ENCODE assay signal across 8 cellular contexts in genomic region chr1:27436204-27437159, GRCh38. TPM values are rescaled to one million over a fixed set of nuclear protein-coding genes. Genes with fewer than 3 reads are reported as not detected.
A peak's percentile ranks its signal among the peaks of the same experiment; 100 is the strongest.
DNase-seq lines count a peak whose midpoint lies in the region; ATAC-seq and TF ChIP-seq lines count a peak whose summit lies in the region.

No MANE protein-coding gene starts in this region.

- H3K9me3 ChIP-seq in H9 (ENCODE audit: control insufficient read depth, low read depth, low read length), result no peaks in the 10 kb centered on the region
- H3K9me3 ChIP-seq in T-helper 17 cell (ENCODE audit: control insufficient read depth, low read length, poor library complexity, severe bottlenecking), result no peaks in the 10 kb centered on the region

- peaks cover 6% of the 10 kb centered on the region for H3K79me1 ChIP-seq in H9 (ENCODE audit: insufficient read depth, low read depth, low read length, poor library complexity, severe bottlenecking)

- no peak overlapping the region for H3K18ac ChIP-seq in H9 (ENCODE audit: insufficient read length, low read depth, low read length)

- ATAC-seq in T-helper 17 cell (peak; percentile 93), GM19023 (IDR thresholded peaks at IDR 0.05; ENCODE audit: unreplicated experiment) (no peak), HG03097 (IDR thresholded peaks at IDR 0.05; ENCODE audit: low FRiP score, unreplicated experiment) (no peak)

- H3K27ac ChIP-seq in H9 (ENCODE audit: insufficient read length, low read depth, low read length), result no peak overlapping the region

- no peak overlapping the region for H2BK120ac ChIP-seq in H9 (ENCODE audit: low read depth, low read length, poor library complexity, severe bottlenecking)

- DNase-seq in ACHN, result peak; percentile 8
- no peak for DNase-seq in H9
- no peak for DNase-seq in T-helper 17 cell
- peak; percentile 58 for DNase-seq in fibroblast of gingiva (ENCODE audit: low read depth)
- DNase-seq in pons (ENCODE audit: low spot score), result peak; percentile 66
- DNase-seq in DMS 273 treated with DMSO at 0.1 percent for 48 hours (lab: John Stamatoyannopoulos, UW), result no peak

- in situ Hi-C loops in ACHN (cut with HindIII; ENCODE audit: low pct_ligation_motif_present, low pct_unique_long_range_greater_than_20kb, low sequenced_read_pairs), result no loop called here

- no peak overlapping the region for H3T11ph ChIP-seq in H9 (ENCODE audit: low read length)

- no peak overlapping the region for H2BK12ac ChIP-seq in H9 (ENCODE audit: insufficient read length, low read depth, low read length)

- H4K91ac ChIP-seq in H9 (ENCODE audit: insufficient read length, low read depth, low read length), result no peak overlapping the region

- H3K23ac ChIP-seq in H9 (ENCODE audit: insufficient read length, low read depth, low read length), result no peak overlapping the region

- peaks cover 34 to 35% of the 10 kb centered on the region in 2 experiments for H3K4me1 Mint-ChIP-seq in H9
- H3K4me1 Mint-ChIP-seq in T-helper 17 cell, result peaks cover 51% of the 10 kb centered on the region

- no peak overlapping the region for H3K4ac ChIP-seq in H9 (ENCODE audit: low read depth, low read length)

- H4K20me1 ChIP-seq in H9 (ENCODE audit: control insufficient read depth, insufficient read depth, insufficient read length), result no peaks in the 10 kb centered on the region

- no CpG with 5 or more reads among the region's 5 CpGs for WGBS in H9 (ENCODE audit: extremely low coverage, insufficient read length, low lambda C conversion rate)

- H3K27me3 Mint-ChIP-seq in H9 (ENCODE audit: low read depth) (no peaks in the 10 kb centered on the region), T-helper 17 cell (no peaks in the 10 kb centered on the region)

- H3K27me3 ChIP-seq in H9 (ENCODE audit: insufficient read depth, low read length), result no peaks in the 10 kb centered on the region

- no peak overlapping the region for H2AK5ac ChIP-seq in H9 (ENCODE audit: insufficient read length, low read length)

- H3K14ac ChIP-seq in H9 (ENCODE audit: insufficient read depth, low read length), result no peak overlapping the region

- no peak overlapping the region for H2AFZ ChIP-seq in H9 (ENCODE audit: low read length)

- no peaks in the 10 kb centered on the region for H3K9me3 Mint-ChIP-seq in H9

- no peak overlapping the region for H3K56ac ChIP-seq in H9 (ENCODE audit: insufficient read length, low read depth, low read length)

- H4K8ac ChIP-seq in H9 (replicated peaks; ENCODE audit: insufficient read length, low read depth, low read length), result no peak overlapping the region

- H3K9ac ChIP-seq in H9 (ENCODE audit: extremely low read depth, insufficient read length, low read length), result no peak overlapping the region

- H3K79me2 ChIP-seq in H9 (ENCODE audit: insufficient read depth, low read length), result peaks cover 8% of the 10 kb centered on the region; the same call in 1 of the 2 replicates

- H4K5ac ChIP-seq in H9 (ENCODE audit: insufficient read length, low read depth, low read length), result no peak overlapping the region

- peak overlapping the region in 1 of 2 experiments; percentile 39; a peak in 2 of 5 replicates for H3K4me3 Mint-ChIP-seq in H9
- H3K4me3 Mint-ChIP-seq in T-helper 17 cell, result peak overlapping the region; percentile 80

- no peak overlapping the region for H2BK20ac ChIP-seq in H9 (ENCODE audit: low read depth, low read length, poor library complexity, severe bottlenecking)

- H3K36me3 Mint-ChIP-seq in H9 (ENCODE audit: insufficient read depth in 1 of 3, low read depth in 3 of 3) (no peaks in the 10 kb centered on the region; a peak in 3 of 7 replicates), T-helper 17 cell (ENCODE audit: low read depth) (no peaks in the 10 kb centered on the region)

- H2BK5ac ChIP-seq in H9 (ENCODE audit: insufficient read length, low read length), result no peak overlapping the region

- no peaks in the 10 kb centered on the region for H3K23me2 ChIP-seq in H9 (ENCODE audit: insufficient read length, low read depth, low read length, poor library complexity, severe bottlenecking)

- no peak overlapping the region for H3K4me2 ChIP-seq in H9 (ENCODE audit: insufficient read depth, insufficient read length, low read length)

- no peak overlapping the region for H2BK15ac ChIP-seq in H9 (ENCODE audit: low read depth, low read length)

- peaks cover 2% of the 10 kb centered on the region; the same call in 1 of the 2 replicates for H3K4me1 ChIP-seq in H9 (ENCODE audit: insufficient read depth, low read length)

- H3K27ac Mint-ChIP-seq in H9, result peak overlapping the region; percentile 41 to 83 (median 50); a peak in 4 of 7 replicates
- H3K27ac Mint-ChIP-seq in T-helper 17 cell, result peak overlapping the region; percentile 89

- TF ChIP-seq CTCF in H9 (conservative IDR thresholded peaks at IDR 0.05), result no peak

RNA-seq across cellular contexts. Expression of gene GPR3, which starts 44.1 kb away (rescaled TPM):
- 4.3 and 4.4 TPM in 2 replicates for total RNA-seq in H9 (2021)
- total RNA-seq in T-helper 17 cell, result under 1 TPM in 1 of 2 donors, not detected in 1; 0.30 TPM

RNA-seq across cellular contexts. Expression of gene CD164L2, which starts 53.3 kb away (rescaled TPM):
- total RNA-seq in H9 (2021) (1.2 and 1.5 TPM in 2 replicates), T-helper 17 cell (not detected)

RNA-seq across cellular contexts. Expression of gene WASF2, which starts 53.5 kb away (rescaled TPM):
- total RNA-seq in H9 (2021) (65.9 and 69.2 TPM in 2 replicates), T-helper 17 cell (100 to 1,000 TPM; 124 to 144 TPM)

Comparison
In these comparisons a context has a peak if more than half of its experiments do, and no peak if none do; other contexts are left out.
1. DNase-seq: peak in ACHN (single experiment), fibroblast of gingiva (single experiment) and pons (single experiment); none in H9 (single experiment), T-helper 17 cell (0 of 3) and DMS 273 treated with DMSO at 0.1 percent for 48 hours (single experiment).